ENCODE assay signal across 26 cellular contexts in genomic region chr2:171176516-171176915, GRCh38. TPM values are rescaled to one million over a fixed set of nuclear protein-coding genes. Genes with fewer than 3 reads are reported as not detected.
DNase-seq lines count a peak whose midpoint lies in the region; ATAC-seq, FAIRE-seq and TF ChIP-seq lines count a peak whose summit lies in the region.
"Had no signal": no experiment of that assay in that cellular context is flagged by ENCODE, and none has a peak within 500 bp of the region (broad histone marks: within the 10 kb centered on the region; RNA-seq: fewer than 3 reads in every experiment).

No MANE protein-coding gene starts in this region.

- POLR2A ChIA-PET in HepG2 (lab: Yijun Ruan, JAX), result no interaction called here

- 38% methylated on average over 5 of the region's 5 CpGs for WGBS in HepG2 (ENCODE audit: low lambda C conversion rate)
- WGBS in right lobe of liver (ENCODE audit: insufficient coverage, low coverage, low lambda C conversion rate, missing lambda C conversion rate), result 82% methylated on average over 3 of the region's 5 CpGs

- H3K27me3 ChIP-seq in HepG2 (ENCODE audit: control insufficient read depth in 1 of 2, insufficient read depth in 2 of 2, low read length in 2 of 2) (peaks cover 0 to 3% of the 10 kb centered on the region in 2 experiments; a peak in 1 of 5 replicates), right lobe of liver (no peaks in the 10 kb centered on the region), gastrocnemius medialis (no peaks in the 10 kb centered on the region)
- H3K27me3 ChIP-seq: BE2C, BLaER1 had no signal

- TF ChIP-seq EP300 in HepG2 (IDR thresholded peaks at IDR 0.05; ENCODE audit: low read depth in 2 of 2, low read length in 2 of 2) (no peak), HepG2 (CRISPR knock-in tag; IDR thresholded peaks at IDR 0.05; ENCODE audit: borderline replicate concordance) (no peak)

- H4K20me1 ChIP-seq in HepG2 (ENCODE audit: insufficient read depth, low read length), result no peaks in the 10 kb centered on the region
- H4K20me1 ChIP-seq: BLaER1 had no signal

- no TSS peak for BruUV-seq in HepG2 (replicated peaks; lab: Mats Ljungman, UMichigan)

- in situ Hi-C loops in HepG2 (cut with HindIII; ENCODE audit: extremely low pct_ligation_motif_present, low pct_unique_long_range_greater_than_20kb) (no loop called here), SK-MEL-5 (cut with HindIII; ENCODE audit: low pct_unique_long_range_greater_than_20kb, low sequenced_read_pairs) (no loop called here), gastrocnemius medialis (cut with MboI; ENCODE audit: low sequenced_read_pairs in 4 of 4) (no loop called here)

- H2AFZ ChIP-seq in HepG2 (ENCODE audit: low read length), result no peak overlapping the region

- no peak for TF ChIP-seq RAD21 in HepG2 (CRISPR knock-in tag; IDR thresholded peaks at IDR 0.05)

- H3K79me2 ChIP-seq in HepG2 (ENCODE audit: insufficient read depth, low read length), result no peaks in the 10 kb centered on the region

- H3K27ac ChIP-seq in HepG2 (ENCODE audit: extremely low read length, insufficient read depth, low read length), result no peak overlapping the region
- H3K27ac ChIP-seq in right lobe of liver, result no peak overlapping the region
- no peak overlapping the region for H3K27ac ChIP-seq in gastrocnemius medialis
- H3K27ac ChIP-seq: BLaER1 had no signal

- FAIRE-seq in HepG2 (lab: Jason Lieb, UNC), result no peak
- FAIRE-seq: A204.1, GM12878, GM12892, GM18507 had no signal

- no peak for TF ChIP-seq CTCF in HepG2 (CRISPR knock-in tag; IDR thresholded peaks at IDR 0.05)
- TF ChIP-seq CTCF in right lobe of liver (IDR thresholded peaks at IDR 0.05), result no peak
- TF ChIP-seq CTCF in gastrocnemius medialis (IDR thresholded peaks at IDR 0.05 in 4 of 5, conservative IDR thresholded peaks at IDR 0.05 in 1 of 5), result no peak

- peak; percentile 20 for DNase-seq in HepG2 (ENCODE audit: low spot score)
- no peak for DNase-seq in right lobe of liver
- DNase-seq in SK-MEL-5 (ENCODE audit: low read depth, low spot score), result peak; percentile 77
- DNase-seq in foreskin melanocyte, result peak; percentile 71
- no peak for DNase-seq in COR-L47 (lab: John Stamatoyannopoulos, UW)
- DNase-seq in gastrocnemius medialis, result no peak
- DNase-seq in head of caudate nucleus, result no peak
- DNase-seq: 8988T; ACHN; BE2C; C1 segment of cervical spinal cord; CD4-positive, alpha-beta memory T cell; CD4-positive, CD25-positive, alpha-beta regulatory T cell; CD8-positive, alpha-beta memory T cell; DMS 273 treated with DMSO at 0.1 percent for 48 hours; DMS153; DMS53; DMS79; DND-41; EL; GDM1 had no signal

- CTCF ChIA-PET in HepG2 (lab: Yijun Ruan, JAX; ENCODE audit: low intra/inter-chr PET ratio, low total read pairs), result no interaction called here

- H3K4me1 ChIP-seq in HepG2 (ENCODE audit: insufficient read depth, low read length) (peaks cover 14% of the 10 kb centered on the region; the same call in 1 of the 2 replicates), right lobe of liver (no peaks in the 10 kb centered on the region), gastrocnemius medialis (no peaks in the 10 kb centered on the region)
- H3K4me1 ChIP-seq: BE2C, BLaER1 had no signal

- ATAC-seq in HepG2, result peak; percentile 64
- ATAC-seq in right lobe of liver, result no peak
- no peak for ATAC-seq in gastrocnemius medialis
- ATAC-seq: GM12878 had no signal

- no peak overlapping the region for H3K9ac ChIP-seq in HepG2 (ENCODE audit: insufficient read depth, low read depth, low read length)
- H3K9ac ChIP-seq: BLaER1 had no signal

- intact Hi-C loops in HepG2 (cut with micrococcal nuclease; ENCODE audit: unreplicated experiment), result no loop called here
- intact Hi-C loops in right lobe of liver (cut with DNase I), result no loop called here
- intact Hi-C loops in gastrocnemius medialis (cut with DNase I; ENCODE audit: low total_unique reads), result no loop called here
- intact Hi-C loops in head of caudate nucleus (cut with DNase I), result no loop called here

- TF ChIP-seq POLR2A in HepG2 (IDR thresholded peaks at IDR 0.05; ENCODE audit: insufficient read depth in 1 of 2, low read depth in 2 of 2, low read length in 2 of 2), result no peak
- no peak for TF ChIP-seq POLR2A in right lobe of liver (IDR thresholded peaks at IDR 0.05)
- TF ChIP-seq POLR2A in gastrocnemius medialis (IDR thresholded peaks at IDR 0.05), result no peak

- no peak overlapping the region for H3K4me2 ChIP-seq in HepG2 (ENCODE audit: low read depth, low read length)
- H3K4me2 ChIP-seq: BLaER1 had no signal

- H3K36me3 ChIP-seq in HepG2 (replicated peaks in 1 of 2; ENCODE audit: control insufficient read depth in 1 of 2, insufficient read depth in 2 of 2, low read length in 2 of 2) (no peaks in the 10 kb centered on the region), right lobe of liver (no peaks in the 10 kb centered on the region), gastrocnemius medialis (no peaks in the 10 kb centered on the region)
- H3K36me3 ChIP-seq: BE2C, BLaER1 had no signal

- H3K4me3 ChIP-seq in HepG2 (replicated peaks in 1 of 3; ENCODE audit: insufficient read depth in 1 of 3, low read depth in 2 of 3, low read length in 3 of 3), result no peak overlapping the region
- H3K4me3 ChIP-seq in right lobe of liver, result no peak overlapping the region
- H3K4me3 ChIP-seq in gastrocnemius medialis, result no peak overlapping the region
- H3K4me3 ChIP-seq: BLaER1, GM12878 had no signal

- H3K9me3 ChIP-seq in HepG2 (ENCODE audit: low read length) (no peaks in the 10 kb centered on the region), right lobe of liver (no peaks in the 10 kb centered on the region), gastrocnemius medialis (no peaks in the 10 kb centered on the region)
- H3K9me3 ChIP-seq: BE2C, BLaER1 had no signal

TF ChIP-seq in HepG2, 621 proteins besides CTCF, POLR2A, EP300 and RAD21 (continues in another document):
- TF ChIP-seq ZNF790 (CRISPR knock-in tag; IDR thresholded peaks at IDR 0.05; ENCODE audit: borderline replicate concordance), result no peak
- TF ChIP-seq JUN (CRISPR knock-in tag; IDR thresholded peaks at IDR 0.05), result no peak
- TF ChIP-seq ZNF781 (CRISPR knock-in tag; IDR thresholded peaks at IDR 0.05; ENCODE audit: borderline replicate concordance, not compliant biosample characterization), result no peak
- no peak for TF ChIP-seq ZNF207 (IDR thresholded peaks at IDR 0.05; ENCODE audit: borderline replicate concordance)
- no peak for TF ChIP-seq MIXL1 (CRISPR knock-in tag; IDR thresholded peaks at IDR 0.05)
- no peak for TF ChIP-seq HOXA9 (CRISPR knock-in tag; IDR thresholded peaks at IDR 0.05; ENCODE audit: borderline replicate concordance)
- TF ChIP-seq ZNF569 (CRISPR knock-in tag; IDR thresholded peaks at IDR 0.05; ENCODE audit: borderline replicate concordance), result no peak
- no peak for TF ChIP-seq ATF7-NPFF (CRISPR knock-in tag; IDR thresholded peaks at IDR 0.05; ENCODE audit: low read depth)
- TF ChIP-seq SMC3 (IDR thresholded peaks at IDR 0.05; ENCODE audit: low read length), result no peak
- TF ChIP-seq RNF219 (CRISPR knock-in tag; IDR thresholded peaks at IDR 0.05), result no peak
- no peak for TF ChIP-seq NFIC (IDR thresholded peaks at IDR 0.05; ENCODE audit: low read length)
- TF ChIP-seq GZF1 (CRISPR knock-in tag; IDR thresholded peaks at IDR 0.05), result no peak

RNA-seq across cellular contexts. Expression of gene TLK1, which starts 15.8 kb away (rescaled TPM):
- total RNA-seq in HepG2 (2016; rRNA removed; fragmentation: Illumina TruSeq; extraction: Trizol) (28.7 and 52.7 TPM in 2 replicates), right lobe of liver (10 to 100 TPM; 18.4 to 40.2 (median 29.0) TPM), gastrocnemius medialis (10 to 100 TPM in 2 of 4 donors, 1 to 10 TPM in 2; 7.7 to 14.2 (median 10.0) TPM)
- total RNA-seq in HepG2 (2016; cell fraction: cytosol; rRNA removed; fragmentation: Illumina TruSeq; extraction: Trizol; ENCODE audit: low read depth), result 32.6 and 34.2 TPM in 2 replicates
- 25.7 and 45.4 TPM in 2 replicates for total RNA-seq in HepG2 (2016; cell fraction: insoluble cytoplasmic fraction; rRNA removed; fragmentation: Illumina TruSeq; extraction: Trizol)
- total RNA-seq in HepG2 (2016; cell fraction: membrane; rRNA removed; fragmentation: Illumina TruSeq; extraction: Trizol), result 38.6 and 48.1 TPM in 2 replicates
- total RNA-seq in HepG2 (2016; cell fraction: nucleus; rRNA removed; fragmentation: Illumina TruSeq; extraction: Trizol), result 41.9 and 51.6 TPM in 2 replicates
- 12.8 and 16.8 TPM in 2 replicates for polyA plus RNA-seq in HepG2 (2011; rRNA removed)
- polyA plus RNA-seq in HepG2 (2011; cell fraction: cytosol; rRNA removed), result 5.1 and 8.5 TPM in 2 replicates
- polyA plus RNA-seq in HepG2 (2011; cell fraction: nucleus; rRNA removed), result 9.6 and 11.0 TPM in 2 replicates
- polyA plus RNA-seq in HepG2 (2012), result 27.7 and 38.6 TPM in 2 replicates
- 3.4 and 3.8 TPM in 2 replicates for polyA plus RNA-seq in HepG2 (2016; cell fraction: cytosol; fragmentation: Illumina TruSeq; extraction: Trizol; ENCODE audit: low read depth)
- 42.1 and 48.4 TPM in 2 replicates for polyA plus RNA-seq in HepG2 (2016; cell fraction: insoluble cytoplasmic fraction; fragmentation: Illumina TruSeq; extraction: Trizol; ENCODE audit: low read depth)
- 15.6 and 16.8 TPM in 2 replicates for polyA plus RNA-seq in HepG2 (2016; cell fraction: membrane; fragmentation: Illumina TruSeq; extraction: Trizol; ENCODE audit: low read depth)
- polyA plus RNA-seq in HepG2 (2016; cell fraction: nucleus; fragmentation: Illumina TruSeq; extraction: Trizol; ENCODE audit: insufficient read depth, low read depth), result 38.9 and 40.3 TPM in 2 replicates
- 9.1 and 17.3 TPM in 2 replicates for polyA minus RNA-seq in HepG2 (2011; rRNA and poly(A)+ RNA removed; ENCODE audit: low replicate concordance)
- 37.8 and 45.8 TPM in 2 replicates for polyA minus RNA-seq in HepG2 (2011; cell fraction: cytosol; rRNA and poly(A)+ RNA removed)
- 67.2 and 68.9 TPM in 2 replicates for polyA minus RNA-seq in HepG2 (2011; cell fraction: nucleus; rRNA and poly(A)+ RNA removed)
- total RNA-seq in SK-MEL-5 (2014; rRNA removed; shearing (Covaris generic)), result 12.4 and 12.9 TPM in 2 replicates
- 15.8 and 30.8 TPM in 2 replicates for polyA plus RNA-seq in SK-MEL-5 (2015; cell fraction: cytosol; rRNA removed)
- polyA plus RNA-seq in SK-MEL-5 (2015; cell fraction: nucleus; rRNA removed), result 7.8 and 21.8 TPM in 2 replicates

Comparison
In these comparisons a context has a peak if more than half of its experiments do, and no peak if none do; other contexts are left out.
1. DNase-seq: peak in HepG2 (single experiment), SK-MEL-5 (single experiment) and foreskin melanocyte (single experiment); none in right lobe of liver (0 of 3), COR-L47 (single experiment), gastrocnemius medialis (0 of 2) and head of caudate nucleus (0 of 42).